Comparison of ENCODE assay signal across 8 cellular contexts in the genomic region with DNA sequence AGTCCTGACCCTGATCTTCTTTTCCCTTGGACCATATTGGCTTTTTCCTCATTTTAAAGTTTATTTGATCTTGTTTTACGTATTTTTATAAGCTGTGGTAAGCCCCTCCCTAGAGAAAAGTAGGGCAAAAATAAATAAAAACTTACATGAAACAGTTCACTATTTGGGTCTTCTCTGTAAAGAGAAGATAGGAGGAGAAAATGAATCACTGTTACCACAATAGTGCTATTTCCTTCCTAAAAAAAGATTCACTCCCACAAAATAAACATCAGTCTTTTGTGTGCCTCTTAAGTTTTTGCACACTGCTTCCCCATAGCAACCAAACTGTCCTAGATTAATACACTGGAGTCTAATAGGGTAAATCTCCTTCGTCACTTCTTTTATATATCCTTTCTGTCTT. TPM values are rescaled to one million over a fixed set of nuclear protein-coding genes. Genes with fewer than 3 reads are reported as not detected.
DNase-seq lines count a peak whose midpoint lies in the region; ATAC-seq lines count a peak whose summit lies in the region.

No MANE protein-coding gene starts in this region.

- H3K27me3 ChIP-seq in HUES48 (ENCODE audit: control insufficient read depth, insufficient read depth, low read length), result no peaks in the 10 kb centered on the region

- H3K36me3 ChIP-seq in HUES48 (ENCODE audit: control insufficient read depth, insufficient read depth, low read length), result no peaks in the 10 kb centered on the region

- no peaks in the 10 kb centered on the region for H3K36me3 Mint-ChIP-seq in memory B cell

- no peak overlapping the region for H3K4me3 Mint-ChIP-seq in memory B cell

- H3K4me1 ChIP-seq in HUES48 (ENCODE audit: control insufficient read depth, insufficient read depth, low read length), result peaks cover 35% of the 10 kb centered on the region

- no peaks in the 10 kb centered on the region for H3K9me3 Mint-ChIP-seq in memory B cell

- no peaks in the 10 kb centered on the region for H3K9me3 ChIP-seq in HUES48 (ENCODE audit: control insufficient read depth, insufficient read depth, low read length)

- ATAC-seq in memory B cell (ENCODE audit: low read depth) (no peak), HG03565 (IDR thresholded peaks at IDR 0.05; ENCODE audit: unreplicated experiment) (no peak), GM18909 (IDR thresholded peaks at IDR 0.05; ENCODE audit: poor library complexity, unreplicated experiment) (no peak)

- no peaks in the 10 kb centered on the region for H3K27me3 Mint-ChIP-seq in memory B cell

- no peak overlapping the region for H3K9ac ChIP-seq in HUES48 (ENCODE audit: low read depth, low read length)

- peak; percentile 51 for DNase-seq in A172 (ENCODE audit: low spot score)
- peak; percentile 75 for DNase-seq in brain pericyte (ENCODE audit: low read depth, low spot score)
- DNase-seq in memory B cell (ENCODE audit: low spot score in 2 of 2), result no peak
- DNase-seq in GDM1 (lab: John Stamatoyannopoulos, UW), result no peak
- no peak for DNase-seq in GF-D8 (lab: John Stamatoyannopoulos, UW)

- H3K27ac Mint-ChIP-seq in memory B cell, result peak overlapping the region; percentile 3

- peak overlapping the region; percentile 86 for H3K27ac ChIP-seq in HUES48 (ENCODE audit: low read depth, low read length)

- H3K4me1 Mint-ChIP-seq in memory B cell, result peaks cover 2% of the 10 kb centered on the region

- H3K4me3 ChIP-seq in HUES48 (ENCODE audit: low read depth, low read length), result no peak overlapping the region

RNA-seq across cellular contexts. Expression of gene SVIL, which starts 1.4 kb away (rescaled TPM):
- total RNA-seq in A172 (2014; rRNA removed; shearing (Covaris generic)), result 8.5 and 92.0 TPM in 2 replicates

Comparison
In these comparisons a context has a peak if more than half of its experiments do, and no peak if none do; other contexts are left out.
1. DNase-seq: peak in A172 (single experiment) and brain pericyte (single experiment); none in memory B cell (0 of 2), GDM1 (single experiment) and GF-D8 (single experiment).